ENCODE assay signal across 1 cellular context in genomic region chr12:14910090-14910915, GRCh38.
TF ChIP-seq lines count a peak whose summit lies in the region.

No MANE protein-coding gene starts in this region.

TF ChIP-seq in K562, 482 proteins besides CTCF, POLR2A, EP300 and RAD21:
- no peak for TF ChIP-seq FOXK1 (CRISPR knock-in tag; IDR thresholded peaks at IDR 0.05; ENCODE audit: borderline replicate concordance)
- no peak for TF ChIP-seq ZNF695 (CRISPR knock-in tag; IDR thresholded peaks at IDR 0.05)
- no peak for TF ChIP-seq ZC3H4 (CRISPR knock-in tag; IDR thresholded peaks at IDR 0.05; ENCODE audit: borderline replicate concordance)
- peak; percentile 5; the same call in 1 of the 2 replicates for TF ChIP-seq FOSL1 (tag; conservative IDR thresholded peaks at IDR 0.05)
